Comparison of ENCODE assay signal across 20 cellular contexts in genomic region chr6:32332433-32332832, GRCh38. TPM values are rescaled to one million over a fixed set of nuclear protein-coding genes. Genes with fewer than 3 reads are reported as not detected.
DNase-seq lines count a peak whose midpoint lies in the region; ATAC-seq and TF ChIP-seq lines count a peak whose summit lies in the region.
"Had no signal": no experiment of that assay in that cellular context is flagged by ENCODE, and none has a peak within 500 bp of the region (broad histone marks: within the 10 kb centered on the region; RNA-seq: fewer than 3 reads in every experiment).

No MANE protein-coding gene starts in this region.

- H3K36me3 ChIP-seq in Caco-2 (ENCODE audit: control insufficient read depth, insufficient read depth, low read length): no peaks in the 10 kb centered on the region
- H3K36me3 ChIP-seq in HEK293 (ENCODE audit: control insufficient read depth in 2 of 2, insufficient read depth in 1 of 2, low read length in 2 of 2): no peaks in the 10 kb centered on the region
- no peaks in the 10 kb centered on the region for H3K36me3 ChIP-seq in OCI-LY7 (ENCODE audit: insufficient read depth, low read length)
- no peaks in the 10 kb centered on the region for H3K36me3 ChIP-seq in uterus
- H3K36me3 ChIP-seq in SJCRH30: no peaks in the 10 kb centered on the region
- no peaks in the 10 kb centered on the region for H3K36me3 ChIP-seq in upper lobe of right lung
- H3K36me3 ChIP-seq: BLaER1 had no signal

- TF ChIP-seq CTCF in Caco-2 (IDR thresholded peaks at IDR 0.05; ENCODE audit: insufficient read depth in 1 of 2, low read depth in 1 of 2, low read length in 1 of 2, severe bottlenecking in 1 of 2, unreplicated experiment in 1 of 2): no peak
- TF ChIP-seq CTCF in HEK293 (tag by site-specific recombination; IDR thresholded peaks at IDR 0.05): no peak
- TF ChIP-seq CTCF in OCI-LY7 (conservative IDR thresholded peaks at IDR 0.05; ENCODE audit: low read length): no peak
- no peak for TF ChIP-seq CTCF in fibroblast of villous mesenchyme (IDR thresholded peaks at IDR 0.05; ENCODE audit: insufficient read depth, low read depth, low read length)
- no peak for TF ChIP-seq CTCF in uterus (IDR thresholded peaks at IDR 0.05)
- no peak for TF ChIP-seq CTCF in upper lobe of right lung (IDR thresholded peaks at IDR 0.05)

- no peaks in the 10 kb centered on the region for H3K27me3 Mint-ChIP-seq in Caco-2 (ENCODE audit: insufficient read depth, unreplicated experiment)

- ATAC-seq in GM21723 (IDR thresholded peaks at IDR 0.05; ENCODE audit: unreplicated experiment) (no peak), upper lobe of right lung (no peak)
- ATAC-seq: HCT116 had no signal

- H3K9me3 Mint-ChIP-seq in Caco-2 (ENCODE audit: unreplicated experiment): no peaks in the 10 kb centered on the region
- H3K9me3 Mint-ChIP-seq: CD14-positive monocyte had no signal

- H3K27me3 ChIP-seq in Caco-2 (replicated peaks; ENCODE audit: control insufficient read depth, insufficient read depth, low read length) (no peaks in the 10 kb centered on the region), uterus (no peaks in the 10 kb centered on the region), SJCRH30 (no peaks in the 10 kb centered on the region), upper lobe of right lung (no peaks in the 10 kb centered on the region)
- H3K27me3 ChIP-seq: BLaER1 had no signal

- H3K27ac ChIP-seq in HEK293 (ENCODE audit: extremely low read depth, low read depth, low read length) (no peak overlapping the region), OCI-LY7 (ENCODE audit: low read depth, low read length, poor library complexity, severe bottlenecking) (no peak overlapping the region), uterus (no peak overlapping the region), SJCRH30 (no peak overlapping the region), upper lobe of right lung (no peak overlapping the region)
- H3K27ac ChIP-seq: BLaER1 had no signal

- no peak overlapping the region for H3K4me3 ChIP-seq in Caco-2 (ENCODE audit: low read depth, low read length)
- no peak overlapping the region for H3K4me3 ChIP-seq in HEK293 (ENCODE audit: low read depth, low read length)
- no peak overlapping the region for H3K4me3 ChIP-seq in OCI-LY7 (ENCODE audit: low read depth, low read length, poor library complexity, severe bottlenecking)
- H3K4me3 ChIP-seq in fibroblast of villous mesenchyme (ENCODE audit: low read depth, low read length): no peak overlapping the region
- H3K4me3 ChIP-seq in uterus: no peak overlapping the region
- H3K4me3 ChIP-seq in SJCRH30: no peak overlapping the region
- no peak overlapping the region for H3K4me3 ChIP-seq in upper lobe of right lung
- H3K4me3 ChIP-seq: BLaER1 had no signal

- DNase-seq in Caco-2: peak; percentile 51 to 59
- no peak for DNase-seq in OCI-LY7 (ENCODE audit: low spot score)
- DNase-seq in fibroblast of villous mesenchyme (ENCODE audit: low read depth): peak; percentile 18
- DNase-seq in uterus: no peak
- no peak for DNase-seq in SJCRH30
- DNase-seq in upper lobe of right lung: no peak
- DNase-seq: 8988T; CD4-positive, alpha-beta memory T cell; DMS 273 treated with DMSO at 0.1 percent for 48 hours; DMS53; GDM1; GOT3; H7 had no signal

- no peak overlapping the region for H3K27ac Mint-ChIP-seq in Caco-2 (ENCODE audit: unreplicated experiment)
- H3K27ac Mint-ChIP-seq: CD14-positive monocyte; CD4-positive, alpha-beta memory T cell had no signal

- CTCF ChIA-PET in Caco-2 (lab: Charles Lee): no interaction called here
- CTCF ChIA-PET in HEK293 (lab: Yijun Ruan, JAX): interaction anchor here (1.6 kb wide), 1 partner anchor 81 kb away, joined by 8 read pairs; no protein-coding TSS in a partner anchor
- CTCF ChIA-PET in OCI-LY7 (lab: Charles Lee; ENCODE audit: unreplicated experiment): no interaction called here

- peaks cover 14% of the 10 kb centered on the region for H3K4me1 Mint-ChIP-seq in Caco-2 (ENCODE audit: low read depth, unreplicated experiment)
- H3K4me1 Mint-ChIP-seq: CD4-positive, alpha-beta memory T cell had no signal

- H3K9me2 ChIP-seq in OCI-LY7 (ENCODE audit: insufficient read depth, low read length): no peaks in the 10 kb centered on the region

- H4K20me1 ChIP-seq in OCI-LY7 (ENCODE audit: insufficient read depth, low read length): no peaks in the 10 kb centered on the region
- H4K20me1 ChIP-seq: BLaER1 had no signal

- H2AFZ ChIP-seq in OCI-LY7 (ENCODE audit: low read length): peak overlapping the region; percentile 44; the same call in 1 of the 2 replicates

- H3K9me3 ChIP-seq in Caco-2 (no peaks in the 10 kb centered on the region), HEK293 (ENCODE audit: control insufficient read depth, insufficient read depth, low read depth, low read length) (no peaks in the 10 kb centered on the region), OCI-LY7 (ENCODE audit: low read length) (no peaks in the 10 kb centered on the region), uterus (no peaks in the 10 kb centered on the region), SJCRH30 (replicated peaks) (no peaks in the 10 kb centered on the region), upper lobe of right lung (no peaks in the 10 kb centered on the region)
- H3K9me3 ChIP-seq: BLaER1 had no signal

- no peak overlapping the region for H3K4me2 ChIP-seq in OCI-LY7 (ENCODE audit: low read length)
- H3K4me2 ChIP-seq: BLaER1 had no signal

- no peak overlapping the region for H3K4me3 Mint-ChIP-seq in Caco-2 (ENCODE audit: unreplicated experiment)
- H3K4me3 Mint-ChIP-seq: CD14-positive monocyte; CD4-positive, alpha-beta memory T cell had no signal

- H3K36me3 Mint-ChIP-seq in Caco-2 (ENCODE audit: insufficient read depth, unreplicated experiment): no peaks in the 10 kb centered on the region
- H3K36me3 Mint-ChIP-seq: CD14-positive monocyte; CD4-positive, alpha-beta memory T cell had no signal

- peaks cover 12% of the 10 kb centered on the region for H3K4me1 ChIP-seq in Caco-2
- H3K4me1 ChIP-seq in HEK293 (ENCODE audit: control insufficient read depth, insufficient read depth, low read length): no peaks in the 10 kb centered on the region
- H3K4me1 ChIP-seq in OCI-LY7 (ENCODE audit: insufficient read depth, low read length, poor library complexity, severe bottlenecking): peaks cover 17% of the 10 kb centered on the region
- no peaks in the 10 kb centered on the region for H3K4me1 ChIP-seq in uterus
- H3K4me1 ChIP-seq in SJCRH30: no peaks in the 10 kb centered on the region
- H3K4me1 ChIP-seq in upper lobe of right lung: no peaks in the 10 kb centered on the region
- H3K4me1 ChIP-seq: BLaER1 had no signal

- no peaks in the 10 kb centered on the region for H3K79me2 ChIP-seq in OCI-LY7 (ENCODE audit: insufficient read depth, low read depth, low read length)

- no TSS peak for BruUV-seq in Caco-2 (replicated peaks; lab: Mats Ljungman, UMichigan)
- no TSS peak for BruUV-seq in OCI-LY7 (replicated peaks; lab: Mats Ljungman, UMichigan)

- POLR2A ChIA-PET in Caco-2 (lab: Charles Lee): interaction anchor here (0.6 to 1.2 kb wide), 2 partner anchors 137 to 639 kb away, joined by 3 to 4 read pairs; no protein-coding TSS in a partner anchor
- POLR2A ChIA-PET in HEK293 (lab: Yijun Ruan, JAX): interaction anchor here (0.6 kb wide), 1 partner anchor 231 kb away, joined by 5 read pairs; no protein-coding TSS in a partner anchor
- POLR2A ChIA-PET in OCI-LY7 (lab: Charles Lee): no interaction called here

- TF ChIP-seq POLR2A in uterus (IDR thresholded peaks at IDR 0.05): no peak

- intact Hi-C loops in Caco-2 (cut with micrococcal nuclease; ENCODE audit: unreplicated experiment) (no loop called here), OCI-LY7 (cut with micrococcal nuclease; ENCODE audit: unreplicated experiment) (no loop called here), uterus (cut with DNase I; ENCODE audit: low total_unique reads) (no loop called here), upper lobe of right lung (cut with DNase I) (no loop called here)

TF ChIP-seq in HEK293, 187 proteins besides CTCF, POLR2A, EP300 and RAD21:
- TF ChIP-seq PRDM10 (tag by site-specific recombination; IDR thresholded peaks at IDR 0.05) (peak; percentile 69), ZFP3 (tag by site-specific recombination; IDR thresholded peaks at IDR 0.05; ENCODE audit: low read depth) (no peak), GLIS1 (tag by site-specific recombination; IDR thresholded peaks at IDR 0.05) (peak; percentile 29; the same call in 1 of the 2 replicates), ZNF76 (tag by site-specific recombination; IDR thresholded peaks at IDR 0.05; ENCODE audit: borderline replicate concordance, low read depth) (no peak)

RNA-seq across cellular contexts. Expression of gene TSBP1, which starts 39.3 kb away (rescaled TPM):
- total RNA-seq in Caco-2 (2022): not detected in 2 replicates
- not detected in 2 replicates for total RNA-seq in OCI-LY7 (2014; rRNA removed; shearing (Covaris generic))
- not detected in 2 replicates for total RNA-seq in OCI-LY7 (2022)
- total RNA-seq in fibroblast of villous mesenchyme: under 0.01 TPM in 1 of 2 replicates, not detected in the other
- not detected for total RNA-seq in uterus
- total RNA-seq in SJCRH30 (2014; rRNA removed; shearing (Covaris generic)): not detected in 2 replicates
- not detected for total RNA-seq in upper lobe of right lung
- total RNA-seq: A673; CD4-positive, alpha-beta memory T cell; Daoy; H7 had no signal

Comparison
In these comparisons a context has a peak if more than half of its experiments do, and no peak if none do; other contexts are left out.
1. DNase-seq: peak in Caco-2 (2 of 2) and fibroblast of villous mesenchyme (single experiment); none in OCI-LY7 (single experiment), uterus (0 of 2), SJCRH30 (0 of 2) and upper lobe of right lung (single experiment).